ENCODE assay signal across 15 cellular contexts in genomic region chr5:99441235-99441634, GRCh38.
A peak's percentile ranks its signal among the peaks of the same experiment; 100 is the strongest.
DNase-seq lines count a peak whose midpoint lies in the region; ATAC-seq and TF ChIP-seq lines count a peak whose summit lies in the region.
"Had no signal": no experiment of that assay in that cellular context is flagged by ENCODE, and none has a peak within 500 bp of the region (broad histone marks: within the 10 kb centered on the region; RNA-seq: fewer than 3 reads in every experiment).

No MANE protein-coding gene starts in this region.

- TF ChIP-seq CTCF in PC-3 (conservative IDR thresholded peaks at IDR 0.05; ENCODE audit: low read depth, low read length) = no peak

- ATAC-seq in PC-3 (peak; percentile 41; the same call in 1 of the 2 replicates), GM18505 (IDR thresholded peaks at IDR 0.05; ENCODE audit: unreplicated experiment) (no peak), GM21723 (IDR thresholded peaks at IDR 0.05; ENCODE audit: unreplicated experiment) (no peak)
- ATAC-seq: GM23338, HCT116 had no signal

- no peak overlapping the region for H3K27ac ChIP-seq in PC-3 (ENCODE audit: low read length)

- H3K9me3 ChIP-seq in PC-3 (ENCODE audit: low read length) = no peaks in the 10 kb centered on the region

- no peak overlapping the region for H3K4me3 ChIP-seq in PC-3 (ENCODE audit: low read length)
- H3K4me3 ChIP-seq: GM23338 had no signal

- no peaks in the 10 kb centered on the region for H3K79me2 ChIP-seq in PC-3 (ENCODE audit: low read length)

- no peaks in the 10 kb centered on the region for H3K9me2 ChIP-seq in PC-3 (replicated peaks; ENCODE audit: low read length)

- H4K20me1 ChIP-seq in PC-3 (ENCODE audit: low read length) = no peaks in the 10 kb centered on the region

- no peak overlapping the region for H3K9ac ChIP-seq in PC-3 (ENCODE audit: low read length)

- H3K4me2 ChIP-seq in PC-3 (ENCODE audit: low read length) = no peak overlapping the region
- H3K4me2 ChIP-seq: GM23338 had no signal

- CTCF ChIA-PET in PC-3 (lab: Charles Lee) = no interaction called here

- POLR2A ChIA-PET in PC-3 (lab: Charles Lee; ENCODE audit: unreplicated experiment) = no interaction called here

- no peaks in the 10 kb centered on the region for H3K4me1 ChIP-seq in PC-3 (ENCODE audit: insufficient read depth, low read length)

- peak; percentile 22 for DNase-seq in HS-5 (ENCODE audit: low read depth)
- peak; percentile 39 for DNase-seq in PC-3
- DNase-seq in kidney tubule cell (ENCODE audit: low spot score) = peak; percentile 7
- no peak for DNase-seq in NCI-H1092 treated with DMSO at 0.1 percent for 48 hours (lab: John Stamatoyannopoulos, UW)
- DNase-seq: C1 segment of cervical spinal cord; Calu3; CD4-positive, alpha-beta memory T cell; COR-L47; DMS53; DMS79 treated with DMSO at 0.1 percent for 48 hours; H9 had no signal

- no peaks in the 10 kb centered on the region for H3K36me3 ChIP-seq in PC-3 (ENCODE audit: low read depth, low read length)

- no TSS peak for BruUV-seq in PC-3 (replicated peaks; lab: Mats Ljungman, UMichigan)

- no peak overlapping the region for H2AFZ ChIP-seq in PC-3 (ENCODE audit: low read length)
- H2AFZ ChIP-seq: GM23338 had no signal

- no peak for TF ChIP-seq POLR2A in GM18505 (IDR thresholded peaks at IDR 0.05; ENCODE audit: borderline replicate concordance, extremely low read depth, insufficient read depth, insufficient read length)

- no peaks in the 10 kb centered on the region for H3K27me3 ChIP-seq in PC-3 (ENCODE audit: low read length)

- H3F3A ChIP-seq in PC-3 (ENCODE audit: low read length, unreplicated experiment) = no peaks in the 10 kb centered on the region

- intact Hi-C loops in PC-3 (cut with micrococcal nuclease) = no loop called here
